In genomic region chr1:8197493-8198282, GRCh38 we compare ENCODE assay signal across 2 cellular contexts.
TF ChIP-seq lines count a peak whose summit lies in the region.

No MANE protein-coding gene starts in this region.

TF ChIP-seq in K562, 482 proteins besides CTCF, POLR2A, EP300 and RAD21 (continued from another document and continues in another):
- no peak for TF ChIP-seq ZNF212 (CRISPR knock-in tag; IDR thresholded peaks at IDR 0.05)
- peak; percentile 53 to 57; a peak in 3 of 4 replicates for TF ChIP-seq NRF1 (conservative IDR thresholded peaks at IDR 0.05 in 1 of 2, IDR thresholded peaks at IDR 0.05 in 1 of 2)
- no peak for TF ChIP-seq ZNF561 (CRISPR knock-in tag; conservative IDR thresholded peaks at IDR 0.05)
- peak; percentile 100 for TF ChIP-seq SMARCE1 (IDR thresholded peaks at IDR 0.05)
- no peak for TF ChIP-seq WHSC1 (IDR thresholded peaks at IDR 0.05; ENCODE audit: low read length)
- TF ChIP-seq, protein P1, sequence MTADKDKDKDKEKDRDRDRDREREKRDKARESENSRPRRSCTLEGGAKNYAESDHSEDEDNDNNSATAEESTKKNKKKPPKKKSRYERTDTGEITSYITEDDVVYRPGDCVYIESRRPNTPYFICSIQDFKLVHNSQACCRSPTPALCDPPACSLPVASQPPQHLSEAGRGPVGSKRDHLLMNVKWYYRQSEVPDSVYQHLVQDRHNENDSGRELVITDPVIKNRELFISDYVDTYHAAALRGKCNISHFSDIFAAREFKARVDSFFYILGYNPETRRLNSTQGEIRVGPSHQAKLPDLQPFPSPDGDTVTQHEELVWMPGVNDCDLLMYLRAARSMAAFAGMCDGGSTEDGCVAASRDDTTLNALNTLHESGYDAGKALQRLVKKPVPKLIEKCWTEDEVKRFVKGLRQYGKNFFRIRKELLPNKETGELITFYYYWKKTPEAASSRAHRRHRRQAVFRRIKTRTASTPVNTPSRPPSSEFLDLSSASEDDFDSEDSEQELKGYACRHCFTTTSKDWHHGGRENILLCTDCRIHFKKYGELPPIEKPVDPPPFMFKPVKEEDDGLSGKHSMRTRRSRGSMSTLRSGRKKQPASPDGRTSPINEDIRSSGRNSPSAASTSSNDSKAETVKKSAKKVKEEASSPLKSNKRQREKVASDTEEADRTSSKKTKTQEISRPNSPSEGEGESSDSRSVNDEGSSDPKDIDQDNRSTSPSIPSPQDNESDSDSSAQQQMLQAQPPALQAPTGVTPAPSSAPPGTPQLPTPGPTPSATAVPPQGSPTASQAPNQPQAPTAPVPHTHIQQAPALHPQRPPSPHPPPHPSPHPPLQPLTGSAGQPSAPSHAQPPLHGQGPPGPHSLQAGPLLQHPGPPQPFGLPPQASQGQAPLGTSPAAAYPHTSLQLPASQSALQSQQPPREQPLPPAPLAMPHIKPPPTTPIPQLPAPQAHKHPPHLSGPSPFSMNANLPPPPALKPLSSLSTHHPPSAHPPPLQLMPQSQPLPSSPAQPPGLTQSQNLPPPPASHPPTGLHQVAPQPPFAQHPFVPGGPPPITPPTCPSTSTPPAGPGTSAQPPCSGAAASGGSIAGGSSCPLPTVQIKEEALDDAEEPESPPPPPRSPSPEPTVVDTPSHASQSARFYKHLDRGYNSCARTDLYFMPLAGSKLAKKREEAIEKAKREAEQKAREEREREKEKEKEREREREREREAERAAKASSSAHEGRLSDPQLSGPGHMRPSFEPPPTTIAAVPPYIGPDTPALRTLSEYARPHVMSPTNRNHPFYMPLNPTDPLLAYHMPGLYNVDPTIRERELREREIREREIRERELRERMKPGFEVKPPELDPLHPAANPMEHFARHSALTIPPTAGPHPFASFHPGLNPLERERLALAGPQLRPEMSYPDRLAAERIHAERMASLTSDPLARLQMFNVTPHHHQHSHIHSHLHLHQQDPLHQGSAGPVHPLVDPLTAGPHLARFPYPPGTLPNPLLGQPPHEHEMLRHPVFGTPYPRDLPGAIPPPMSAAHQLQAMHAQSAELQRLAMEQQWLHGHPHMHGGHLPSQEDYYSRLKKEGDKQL (CRISPR knock-in tag; IDR thresholded peaks at IDR 0.05; ENCODE audit: borderline replicate concordance) = no peak
- no peak for TF ChIP-seq HDAC6 (IDR thresholded peaks at IDR 0.05; ENCODE audit: low read depth, low read length)
- TF ChIP-seq, protein P2, sequence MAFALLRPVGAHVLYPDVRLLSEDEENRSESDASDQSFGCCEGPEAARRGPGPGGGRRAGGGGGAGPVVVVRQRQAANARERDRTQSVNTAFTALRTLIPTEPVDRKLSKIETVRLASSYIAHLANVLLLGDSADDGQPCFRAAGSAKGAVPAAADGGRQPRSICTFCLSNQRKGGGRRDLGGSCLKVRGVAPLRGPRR (CRISPR knock-in tag; IDR thresholded peaks at IDR 0.05) = no peak
- peak; percentile 99 for TF ChIP-seq SMARCC2 (IDR thresholded peaks at IDR 0.05; ENCODE audit: low read depth)
- no peak for TF ChIP-seq PBX2 (CRISPR knock-in tag; IDR thresholded peaks at IDR 0.05; ENCODE audit: low read depth)
- peak; percentile 53 for TF ChIP-seq PBX2 (tag; conservative IDR thresholded peaks at IDR 0.05; ENCODE audit: low read depth)
- no peak for TF ChIP-seq SRSF9 (IDR thresholded peaks at IDR 0.05; ENCODE audit: borderline replicate concordance, low read depth, low read length)
- TF ChIP-seq ZNF347 (CRISPR knock-in tag; IDR thresholded peaks at IDR 0.05; ENCODE audit: low read depth) = no peak
- TF ChIP-seq HNRNPLL (IDR thresholded peaks at IDR 0.05; ENCODE audit: low read depth, low read length, poor library complexity, severe bottlenecking) = no peak
- no peak for TF ChIP-seq CBX8 (IDR thresholded peaks at IDR 0.05; ENCODE audit: borderline replicate concordance, extremely low read depth, low read depth, low read length, poor library complexity, severe bottlenecking)
- TF ChIP-seq, protein P3, sequence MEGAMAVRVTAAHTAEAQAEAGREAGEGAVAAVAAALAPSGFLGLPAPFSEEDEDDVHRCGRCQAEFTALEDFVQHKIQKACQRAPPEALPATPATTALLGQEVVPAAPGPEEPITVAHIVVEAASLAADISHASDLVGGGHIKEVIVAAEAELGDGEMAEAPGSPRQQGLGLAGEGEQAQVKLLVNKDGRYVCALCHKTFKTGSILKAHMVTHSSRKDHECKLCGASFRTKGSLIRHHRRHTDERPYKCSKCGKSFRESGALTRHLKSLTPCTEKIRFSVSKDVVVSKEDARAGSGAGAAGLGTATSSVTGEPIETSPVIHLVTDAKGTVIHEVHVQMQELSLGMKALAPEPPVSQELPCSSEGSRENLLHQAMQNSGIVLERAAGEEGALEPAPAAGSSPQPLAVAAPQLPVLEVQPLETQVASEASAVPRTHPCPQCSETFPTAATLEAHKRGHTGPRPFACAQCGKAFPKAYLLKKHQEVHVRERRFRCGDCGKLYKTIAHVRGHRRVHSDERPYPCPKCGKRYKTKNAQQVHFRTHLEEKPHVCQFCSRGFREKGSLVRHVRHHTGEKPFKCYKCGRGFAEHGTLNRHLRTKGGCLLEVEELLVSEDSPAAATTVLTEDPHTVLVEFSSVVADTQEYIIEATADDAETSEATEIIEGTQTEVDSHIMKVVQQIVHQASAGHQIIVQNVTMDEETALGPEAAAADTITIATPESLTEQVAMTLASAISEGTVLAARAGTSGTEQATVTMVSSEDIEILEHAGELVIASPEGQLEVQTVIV (CRISPR knock-in tag; IDR thresholded peaks at IDR 0.05; ENCODE audit: borderline replicate concordance) = no peak
- no peak for TF ChIP-seq SIN3B (IDR thresholded peaks at IDR 0.05; ENCODE audit: low read depth)
- TF ChIP-seq GABPB1 (CRISPR knock-in tag; IDR thresholded peaks at IDR 0.05) = no peak
- TF ChIP-seq ARNT (IDR thresholded peaks at IDR 0.05) = peak; percentile 94 to 97
- TF ChIP-seq HSF4 (CRISPR knock-in tag; IDR thresholded peaks at IDR 0.05; ENCODE audit: borderline replicate concordance) = no peak

TF ChIP-seq in HepG2, 621 proteins besides CTCF, POLR2A, EP300 and RAD21 (continued from another document and continues in another):
- TF ChIP-seq, protein P4, sequence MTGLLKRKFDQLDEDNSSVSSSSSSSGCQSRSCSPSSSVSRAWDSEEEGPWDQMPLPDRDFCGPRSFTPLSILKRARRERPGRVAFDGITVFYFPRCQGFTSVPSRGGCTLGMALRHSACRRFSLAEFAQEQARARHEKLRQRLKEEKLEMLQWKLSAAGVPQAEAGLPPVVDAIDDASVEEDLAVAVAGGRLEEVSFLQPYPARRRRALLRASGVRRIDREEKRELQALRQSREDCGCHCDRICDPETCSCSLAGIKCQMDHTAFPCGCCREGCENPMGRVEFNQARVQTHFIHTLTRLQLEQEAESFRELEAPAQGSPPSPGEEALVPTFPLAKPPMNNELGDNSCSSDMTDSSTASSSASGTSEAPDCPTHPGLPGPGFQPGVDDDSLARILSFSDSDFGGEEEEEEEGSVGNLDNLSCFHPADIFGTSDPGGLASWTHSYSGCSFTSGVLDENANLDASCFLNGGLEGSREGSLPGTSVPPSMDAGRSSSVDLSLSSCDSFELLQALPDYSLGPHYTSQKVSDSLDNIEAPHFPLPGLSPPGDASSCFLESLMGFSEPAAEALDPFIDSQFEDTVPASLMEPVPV (CRISPR knock-in tag; IDR thresholded peaks at IDR 0.05) = 0 out of 2 replicates have a peak, but pooled peaks have one; percentile 51
- TF ChIP-seq ZFP41 (CRISPR knock-in tag; IDR thresholded peaks at IDR 0.05; ENCODE audit: borderline replicate concordance) (no peak), ZNF501 (CRISPR knock-in tag; IDR thresholded peaks at IDR 0.05) (peak; percentile 50; the same call in 1 of the 2 replicates), REL (CRISPR knock-in tag; conservative IDR thresholded peaks at IDR 0.05) (no peak), ZNF333 (CRISPR knock-in tag; IDR thresholded peaks at IDR 0.05; ENCODE audit: borderline replicate concordance) (0 out of 2 replicates have a peak, but pooled peaks have one; percentile 46), ISX (CRISPR knock-in tag; conservative IDR thresholded peaks at IDR 0.05) (no peak), PLRG1 (conservative IDR thresholded peaks at IDR 0.05) (no peak), NR2F6 (IDR thresholded peaks at IDR 0.05) (peak; percentile 75), NR2F6 (CRISPR knock-in tag; IDR thresholded peaks at IDR 0.05) (peak; percentile 77), TFE3 (CRISPR knock-in tag; IDR thresholded peaks at IDR 0.05) (peak; percentile 73), TAF15 (IDR thresholded peaks at IDR 0.05; ENCODE audit: low read depth, low read length, poor library complexity, severe bottlenecking) (no peak), CENPT (CRISPR knock-in tag; IDR thresholded peaks at IDR 0.05; ENCODE audit: low read depth) (no peak), ZNF572 (CRISPR knock-in tag; IDR thresholded peaks at IDR 0.05) (no peak), RBAK (CRISPR knock-in tag; IDR thresholded peaks at IDR 0.05) (no peak), BRCA1 (CRISPR knock-in tag; IDR thresholded peaks at IDR 0.05) (no peak), ZBTB7B (CRISPR knock-in tag; IDR thresholded peaks at IDR 0.05) (peak; percentile 93), ZNF598 (CRISPR knock-in tag; IDR thresholded peaks at IDR 0.05; ENCODE audit: borderline replicate concordance) (no peak), ZNF251 (CRISPR knock-in tag; IDR thresholded peaks at IDR 0.05) (no peak), ZNF276 (CRISPR knock-in tag; IDR thresholded peaks at IDR 0.05; ENCODE audit: low read depth) (no peak), CHCHD3 (CRISPR knock-in tag; IDR thresholded peaks at IDR 0.05) (no peak), ZNF235 (CRISPR knock-in tag; IDR thresholded peaks at IDR 0.05; ENCODE audit: borderline replicate concordance) (no peak)
- TF ChIP-seq, protein P5, sequence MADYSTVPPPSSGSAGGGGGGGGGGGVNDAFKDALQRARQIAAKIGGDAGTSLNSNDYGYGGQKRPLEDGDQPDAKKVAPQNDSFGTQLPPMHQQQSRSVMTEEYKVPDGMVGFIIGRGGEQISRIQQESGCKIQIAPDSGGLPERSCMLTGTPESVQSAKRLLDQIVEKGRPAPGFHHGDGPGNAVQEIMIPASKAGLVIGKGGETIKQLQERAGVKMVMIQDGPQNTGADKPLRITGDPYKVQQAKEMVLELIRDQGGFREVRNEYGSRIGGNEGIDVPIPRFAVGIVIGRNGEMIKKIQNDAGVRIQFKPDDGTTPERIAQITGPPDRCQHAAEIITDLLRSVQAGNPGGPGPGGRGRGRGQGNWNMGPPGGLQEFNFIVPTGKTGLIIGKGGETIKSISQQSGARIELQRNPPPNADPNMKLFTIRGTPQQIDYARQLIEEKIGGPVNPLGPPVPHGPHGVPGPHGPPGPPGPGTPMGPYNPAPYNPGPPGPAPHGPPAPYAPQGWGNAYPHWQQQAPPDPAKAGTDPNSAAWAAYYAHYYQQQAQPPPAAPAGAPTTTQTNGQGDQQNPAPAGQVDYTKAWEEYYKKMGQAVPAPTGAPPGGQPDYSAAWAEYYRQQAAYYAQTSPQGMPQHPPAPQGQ (CRISPR knock-in tag; IDR thresholded peaks at IDR 0.05; ENCODE audit: borderline replicate concordance) = no peak
- TF ChIP-seq, protein P6, sequence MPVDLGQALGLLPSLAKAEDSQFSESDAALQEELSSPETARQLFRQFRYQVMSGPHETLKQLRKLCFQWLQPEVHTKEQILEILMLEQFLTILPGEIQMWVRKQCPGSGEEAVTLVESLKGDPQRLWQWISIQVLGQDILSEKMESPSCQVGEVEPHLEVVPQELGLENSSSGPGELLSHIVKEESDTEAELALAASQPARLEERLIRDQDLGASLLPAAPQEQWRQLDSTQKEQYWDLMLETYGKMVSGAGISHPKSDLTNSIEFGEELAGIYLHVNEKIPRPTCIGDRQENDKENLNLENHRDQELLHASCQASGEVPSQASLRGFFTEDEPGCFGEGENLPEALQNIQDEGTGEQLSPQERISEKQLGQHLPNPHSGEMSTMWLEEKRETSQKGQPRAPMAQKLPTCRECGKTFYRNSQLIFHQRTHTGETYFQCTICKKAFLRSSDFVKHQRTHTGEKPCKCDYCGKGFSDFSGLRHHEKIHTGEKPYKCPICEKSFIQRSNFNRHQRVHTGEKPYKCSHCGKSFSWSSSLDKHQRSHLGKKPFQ (CRISPR knock-in tag; IDR thresholded peaks at IDR 0.05; ENCODE audit: insufficient replicate concordance) = peak; percentile 54
- TF ChIP-seq, protein P7, sequence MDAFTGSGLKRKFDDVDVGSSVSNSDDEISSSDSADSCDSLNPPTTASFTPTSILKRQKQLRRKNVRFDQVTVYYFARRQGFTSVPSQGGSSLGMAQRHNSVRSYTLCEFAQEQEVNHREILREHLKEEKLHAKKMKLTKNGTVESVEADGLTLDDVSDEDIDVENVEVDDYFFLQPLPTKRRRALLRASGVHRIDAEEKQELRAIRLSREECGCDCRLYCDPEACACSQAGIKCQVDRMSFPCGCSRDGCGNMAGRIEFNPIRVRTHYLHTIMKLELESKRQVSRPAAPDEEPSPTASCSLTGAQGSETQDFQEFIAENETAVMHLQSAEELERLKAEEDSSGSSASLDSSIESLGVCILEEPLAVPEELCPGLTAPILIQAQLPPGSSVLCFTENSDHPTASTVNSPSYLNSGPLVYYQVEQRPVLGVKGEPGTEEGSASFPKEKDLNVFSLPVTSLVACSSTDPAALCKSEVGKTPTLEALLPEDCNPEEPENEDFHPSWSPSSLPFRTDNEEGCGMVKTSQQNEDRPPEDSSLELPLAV (CRISPR knock-in tag; conservative IDR thresholded peaks at IDR 0.05; ENCODE audit: low read depth) = no peak
- TF ChIP-seq, protein P8, sequence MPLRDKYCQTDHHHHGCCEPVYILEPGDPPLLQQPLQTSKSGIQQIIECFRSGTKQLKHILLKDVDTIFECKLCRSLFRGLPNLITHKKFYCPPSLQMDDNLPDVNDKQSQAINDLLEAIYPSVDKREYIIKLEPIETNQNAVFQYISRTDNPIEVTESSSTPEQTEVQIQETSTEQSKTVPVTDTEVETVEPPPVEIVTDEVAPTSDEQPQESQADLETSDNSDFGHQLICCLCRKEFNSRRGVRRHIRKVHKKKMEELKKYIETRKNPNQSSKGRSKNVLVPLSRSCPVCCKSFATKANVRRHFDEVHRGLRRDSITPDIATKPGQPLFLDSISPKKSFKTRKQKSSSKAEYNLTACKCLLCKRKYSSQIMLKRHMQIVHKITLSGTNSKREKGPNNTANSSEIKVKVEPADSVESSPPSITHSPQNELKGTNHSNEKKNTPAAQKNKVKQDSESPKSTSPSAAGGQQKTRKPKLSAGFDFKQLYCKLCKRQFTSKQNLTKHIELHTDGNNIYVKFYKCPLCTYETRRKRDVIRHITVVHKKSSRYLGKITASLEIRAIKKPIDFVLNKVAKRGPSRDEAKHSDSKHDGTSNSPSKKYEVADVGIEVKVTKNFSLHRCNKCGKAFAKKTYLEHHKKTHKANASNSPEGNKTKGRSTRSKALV (CRISPR knock-in tag; IDR thresholded peaks at IDR 0.05) = no peak
